Comparison of ENCODE assay signal across 1 cellular context in the genomic region with DNA sequence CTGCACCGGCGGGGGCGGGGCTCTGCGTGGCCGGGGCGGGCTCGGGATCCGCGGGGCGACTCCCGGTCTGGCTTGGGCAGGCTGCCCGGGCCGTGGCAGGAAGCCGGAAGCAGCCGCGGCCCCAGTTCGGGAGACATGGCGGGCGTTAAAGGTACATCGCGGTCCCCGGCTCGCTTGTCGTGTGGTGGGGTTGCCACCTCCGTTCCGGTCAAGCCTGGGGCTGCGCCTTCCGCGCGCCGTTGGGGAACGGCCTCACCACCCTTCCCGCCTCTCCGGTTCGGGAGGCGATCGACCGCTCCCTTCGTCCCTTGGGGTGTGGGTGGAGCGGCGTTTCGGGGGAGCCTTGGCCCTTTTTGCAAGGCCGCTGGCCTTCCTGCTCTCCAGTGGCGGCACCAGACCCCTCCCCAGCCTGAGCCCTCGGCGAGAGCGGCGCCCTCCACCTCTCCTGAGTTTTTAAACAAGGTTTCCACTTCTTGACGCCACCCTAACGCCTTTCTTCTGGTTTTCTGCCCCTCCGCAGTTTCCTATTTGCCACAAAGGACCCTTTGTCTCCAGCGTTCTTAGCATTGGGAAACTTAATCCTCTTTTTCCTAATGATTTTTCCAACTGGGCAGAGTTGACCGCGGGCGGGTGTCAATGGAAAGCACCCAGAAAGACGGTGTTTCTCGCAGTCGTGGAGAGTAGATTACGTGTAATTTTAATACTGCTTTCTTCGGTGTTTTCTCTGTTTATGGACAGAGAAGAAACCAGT.
TF ChIP-seq lines count a peak whose summit lies in the region.

A gene with protein sequence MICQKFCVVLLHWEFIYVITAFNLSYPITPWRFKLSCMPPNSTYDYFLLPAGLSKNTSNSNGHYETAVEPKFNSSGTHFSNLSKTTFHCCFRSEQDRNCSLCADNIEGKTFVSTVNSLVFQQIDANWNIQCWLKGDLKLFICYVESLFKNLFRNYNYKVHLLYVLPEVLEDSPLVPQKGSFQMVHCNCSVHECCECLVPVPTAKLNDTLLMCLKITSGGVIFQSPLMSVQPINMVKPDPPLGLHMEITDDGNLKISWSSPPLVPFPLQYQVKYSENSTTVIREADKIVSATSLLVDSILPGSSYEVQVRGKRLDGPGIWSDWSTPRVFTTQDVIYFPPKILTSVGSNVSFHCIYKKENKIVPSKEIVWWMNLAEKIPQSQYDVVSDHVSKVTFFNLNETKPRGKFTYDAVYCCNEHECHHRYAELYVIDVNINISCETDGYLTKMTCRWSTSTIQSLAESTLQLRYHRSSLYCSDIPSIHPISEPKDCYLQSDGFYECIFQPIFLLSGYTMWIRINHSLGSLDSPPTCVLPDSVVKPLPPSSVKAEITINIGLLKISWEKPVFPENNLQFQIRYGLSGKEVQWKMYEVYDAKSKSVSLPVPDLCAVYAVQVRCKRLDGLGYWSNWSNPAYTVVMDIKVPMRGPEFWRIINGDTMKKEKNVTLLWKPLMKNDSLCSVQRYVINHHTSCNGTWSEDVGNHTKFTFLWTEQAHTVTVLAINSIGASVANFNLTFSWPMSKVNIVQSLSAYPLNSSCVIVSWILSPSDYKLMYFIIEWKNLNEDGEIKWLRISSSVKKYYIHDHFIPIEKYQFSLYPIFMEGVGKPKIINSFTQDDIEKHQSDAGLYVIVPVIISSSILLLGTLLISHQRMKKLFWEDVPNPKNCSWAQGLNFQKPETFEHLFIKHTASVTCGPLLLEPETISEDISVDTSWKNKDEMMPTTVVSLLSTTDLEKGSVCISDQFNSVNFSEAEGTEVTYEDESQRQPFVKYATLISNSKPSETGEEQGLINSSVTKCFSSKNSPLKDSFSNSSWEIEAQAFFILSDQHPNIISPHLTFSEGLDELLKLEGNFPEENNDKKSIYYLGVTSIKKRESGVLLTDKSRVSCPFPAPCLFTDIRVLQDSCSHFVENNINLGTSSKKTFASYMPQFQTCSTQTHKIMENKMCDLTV (plus strand): TSS at position 79 of the 751 bp plus-strand sequence. CDS start 144,898 bp downstream, outside the sequence.
TSS of gene LEPROT (plus strand) at position 79 of the 751 bp plus-strand sequence. CDS start at position 136, 57 bp downstream.

TF ChIP-seq in K562, 482 proteins besides CTCF, POLR2A, EP300 and RAD21 (continues in another document):
- TF ChIP-seq POLR2G (IDR thresholded peaks at IDR 0.05; ENCODE audit: low read depth, low read length) (peak; percentile 95), ELF1 (tag; IDR thresholded peaks at IDR 0.05) (peak; percentile 92), FOSL1 (tag; conservative IDR thresholded peaks at IDR 0.05) (peak; percentile 56; the same call in 1 of the 2 replicates), KDM4B (IDR thresholded peaks at IDR 0.05; ENCODE audit: borderline replicate concordance in 2 of 2, low read depth in 1 of 2) (peak in 1 of 2 experiments; percentile 27; a peak in 1 of 4 replicates), ZNF780A (CRISPR knock-in tag; IDR thresholded peaks at IDR 0.05) (no peak), MAFF (IDR thresholded peaks at IDR 0.05; ENCODE audit: low read length) (no peak), HMGN3 (IDR thresholded peaks at IDR 0.05; ENCODE audit: borderline replicate concordance, extremely low read depth, insufficient read length, low read depth, low read length) (peak; percentile 46), CREM (IDR thresholded peaks at IDR 0.05; ENCODE audit: low read depth) (peak; percentile 56), IFI16 (CRISPR knock-in tag; IDR thresholded peaks at IDR 0.05) (no peak), ZSCAN32 (CRISPR knock-in tag; IDR thresholded peaks at IDR 0.05) (no peak), NCOR1 (IDR thresholded peaks at IDR 0.05) (no peak), CTBP1 (IDR thresholded peaks at IDR 0.05; ENCODE audit: borderline replicate concordance) (peak; percentile 47; the same call in 1 of the 2 replicates), PTTG1 (tag; IDR thresholded peaks at IDR 0.05; ENCODE audit: low read depth) (no peak), ZNF133 (CRISPR knock-in tag; IDR thresholded peaks at IDR 0.05) (no peak), FIP1L1 (IDR thresholded peaks at IDR 0.05; ENCODE audit: low read depth, low read length, poor library complexity, severe bottlenecking) (peak; percentile 67), MAX (CRISPR knock-in tag; IDR thresholded peaks at IDR 0.05) (peak; percentile 62), NFIC (IDR thresholded peaks at IDR 0.05) (peak; percentile 83), ZFX (CRISPR knock-in tag; IDR thresholded peaks at IDR 0.05) (peak; percentile 94), CBX5 (IDR thresholded peaks at IDR 0.05; ENCODE audit: borderline replicate concordance, low read depth) (no peak), MIER1 (IDR thresholded peaks at IDR 0.05; ENCODE audit: low read depth) (no peak), FUS (optimal IDR thresholded peaks at IDR 0.05; ENCODE audit: low read depth, low read length) (no peak), ETS1 (conservative IDR thresholded peaks at IDR 0.05; ENCODE audit: control insufficient read depth, low read depth, low read length) (peak; percentile 61; the same call in 1 of the 2 replicates), CEBPG (CRISPR knock-in tag; IDR thresholded peaks at IDR 0.05) (no peak), CEBPG (tag; conservative IDR thresholded peaks at IDR 0.05 in 1 of 2, IDR thresholded peaks at IDR 0.05 in 1 of 2) (no peak), ADNP (tag; IDR thresholded peaks at IDR 0.05) (no peak)
- TF ChIP-seq, protein P1, sequence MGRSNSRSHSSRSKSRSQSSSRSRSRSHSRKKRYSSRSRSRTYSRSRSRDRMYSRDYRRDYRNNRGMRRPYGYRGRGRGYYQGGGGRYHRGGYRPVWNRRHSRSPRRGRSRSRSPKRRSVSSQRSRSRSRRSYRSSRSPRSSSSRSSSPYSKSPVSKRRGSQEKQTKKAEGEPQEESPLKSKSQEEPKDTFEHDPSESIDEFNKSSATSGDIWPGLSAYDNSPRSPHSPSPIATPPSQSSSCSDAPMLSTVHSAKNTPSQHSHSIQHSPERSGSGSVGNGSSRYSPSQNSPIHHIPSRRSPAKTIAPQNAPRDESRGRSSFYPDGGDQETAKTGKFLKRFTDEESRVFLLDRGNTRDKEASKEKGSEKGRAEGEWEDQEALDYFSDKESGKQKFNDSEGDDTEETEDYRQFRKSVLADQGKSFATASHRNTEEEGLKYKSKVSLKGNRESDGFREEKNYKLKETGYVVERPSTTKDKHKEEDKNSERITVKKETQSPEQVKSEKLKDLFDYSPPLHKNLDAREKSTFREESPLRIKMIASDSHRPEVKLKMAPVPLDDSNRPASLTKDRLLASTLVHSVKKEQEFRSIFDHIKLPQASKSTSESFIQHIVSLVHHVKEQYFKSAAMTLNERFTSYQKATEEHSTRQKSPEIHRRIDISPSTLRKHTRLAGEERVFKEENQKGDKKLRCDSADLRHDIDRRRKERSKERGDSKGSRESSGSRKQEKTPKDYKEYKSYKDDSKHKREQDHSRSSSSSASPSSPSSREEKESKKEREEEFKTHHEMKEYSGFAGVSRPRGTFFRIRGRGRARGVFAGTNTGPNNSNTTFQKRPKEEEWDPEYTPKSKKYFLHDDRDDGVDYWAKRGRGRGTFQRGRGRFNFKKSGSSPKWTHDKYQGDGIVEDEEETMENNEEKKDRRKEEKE (IDR thresholded peaks at IDR 0.05; ENCODE audit: borderline replicate concordance in 1 of 2, control insufficient read depth in 1 of 2, low read depth in 2 of 2, low read length in 1 of 2): no peak
- TF ChIP-seq, protein P2, sequence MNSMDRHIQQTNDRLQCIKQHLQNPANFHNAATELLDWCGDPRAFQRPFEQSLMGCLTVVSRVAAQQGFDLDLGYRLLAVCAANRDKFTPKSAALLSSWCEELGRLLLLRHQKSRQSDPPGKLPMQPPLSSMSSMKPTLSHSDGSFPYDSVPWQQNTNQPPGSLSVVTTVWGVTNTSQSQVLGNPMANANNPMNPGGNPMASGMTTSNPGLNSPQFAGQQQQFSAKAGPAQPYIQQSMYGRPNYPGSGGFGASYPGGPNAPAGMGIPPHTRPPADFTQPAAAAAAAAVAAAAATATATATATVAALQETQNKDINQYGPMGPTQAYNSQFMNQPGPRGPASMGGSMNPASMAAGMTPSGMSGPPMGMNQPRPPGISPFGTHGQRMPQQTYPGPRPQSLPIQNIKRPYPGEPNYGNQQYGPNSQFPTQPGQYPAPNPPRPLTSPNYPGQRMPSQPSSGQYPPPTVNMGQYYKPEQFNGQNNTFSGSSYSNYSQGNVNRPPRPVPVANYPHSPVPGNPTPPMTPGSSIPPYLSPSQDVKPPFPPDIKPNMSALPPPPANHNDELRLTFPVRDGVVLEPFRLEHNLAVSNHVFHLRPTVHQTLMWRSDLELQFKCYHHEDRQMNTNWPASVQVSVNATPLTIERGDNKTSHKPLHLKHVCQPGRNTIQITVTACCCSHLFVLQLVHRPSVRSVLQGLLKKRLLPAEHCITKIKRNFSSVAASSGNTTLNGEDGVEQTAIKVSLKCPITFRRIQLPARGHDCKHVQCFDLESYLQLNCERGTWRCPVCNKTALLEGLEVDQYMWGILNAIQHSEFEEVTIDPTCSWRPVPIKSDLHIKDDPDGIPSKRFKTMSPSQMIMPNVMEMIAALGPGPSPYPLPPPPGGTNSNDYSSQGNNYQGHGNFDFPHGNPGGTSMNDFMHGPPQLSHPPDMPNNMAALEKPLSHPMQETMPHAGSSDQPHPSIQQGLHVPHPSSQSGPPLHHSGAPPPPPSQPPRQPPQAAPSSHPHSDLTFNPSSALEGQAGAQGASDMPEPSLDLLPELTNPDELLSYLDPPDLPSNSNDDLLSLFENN (IDR thresholded peaks at IDR 0.05; ENCODE audit: low read depth in 2 of 2, low read length in 2 of 2): no peak
- TF ChIP-seq, protein P3, sequence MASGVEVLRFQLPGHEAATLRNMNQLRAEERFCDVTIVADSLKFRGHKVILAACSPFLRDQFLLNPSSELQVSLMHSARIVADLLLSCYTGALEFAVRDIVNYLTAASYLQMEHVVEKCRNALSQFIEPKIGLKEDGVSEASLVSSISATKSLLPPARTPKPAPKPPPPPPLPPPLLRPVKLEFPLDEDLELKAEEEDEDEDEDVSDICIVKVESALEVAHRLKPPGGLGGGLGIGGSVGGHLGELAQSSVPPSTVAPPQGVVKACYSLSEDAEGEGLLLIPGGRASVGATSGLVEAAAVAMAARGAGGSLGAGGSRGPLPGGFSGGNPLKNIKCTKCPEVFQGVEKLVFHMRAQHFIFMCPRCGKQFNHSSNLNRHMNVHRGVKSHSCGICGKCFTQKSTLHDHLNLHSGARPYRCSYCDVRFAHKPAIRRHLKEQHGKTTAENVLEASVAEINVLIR (CRISPR knock-in tag; IDR thresholded peaks at IDR 0.05): no peak
- TF ChIP-seq, protein P4, sequence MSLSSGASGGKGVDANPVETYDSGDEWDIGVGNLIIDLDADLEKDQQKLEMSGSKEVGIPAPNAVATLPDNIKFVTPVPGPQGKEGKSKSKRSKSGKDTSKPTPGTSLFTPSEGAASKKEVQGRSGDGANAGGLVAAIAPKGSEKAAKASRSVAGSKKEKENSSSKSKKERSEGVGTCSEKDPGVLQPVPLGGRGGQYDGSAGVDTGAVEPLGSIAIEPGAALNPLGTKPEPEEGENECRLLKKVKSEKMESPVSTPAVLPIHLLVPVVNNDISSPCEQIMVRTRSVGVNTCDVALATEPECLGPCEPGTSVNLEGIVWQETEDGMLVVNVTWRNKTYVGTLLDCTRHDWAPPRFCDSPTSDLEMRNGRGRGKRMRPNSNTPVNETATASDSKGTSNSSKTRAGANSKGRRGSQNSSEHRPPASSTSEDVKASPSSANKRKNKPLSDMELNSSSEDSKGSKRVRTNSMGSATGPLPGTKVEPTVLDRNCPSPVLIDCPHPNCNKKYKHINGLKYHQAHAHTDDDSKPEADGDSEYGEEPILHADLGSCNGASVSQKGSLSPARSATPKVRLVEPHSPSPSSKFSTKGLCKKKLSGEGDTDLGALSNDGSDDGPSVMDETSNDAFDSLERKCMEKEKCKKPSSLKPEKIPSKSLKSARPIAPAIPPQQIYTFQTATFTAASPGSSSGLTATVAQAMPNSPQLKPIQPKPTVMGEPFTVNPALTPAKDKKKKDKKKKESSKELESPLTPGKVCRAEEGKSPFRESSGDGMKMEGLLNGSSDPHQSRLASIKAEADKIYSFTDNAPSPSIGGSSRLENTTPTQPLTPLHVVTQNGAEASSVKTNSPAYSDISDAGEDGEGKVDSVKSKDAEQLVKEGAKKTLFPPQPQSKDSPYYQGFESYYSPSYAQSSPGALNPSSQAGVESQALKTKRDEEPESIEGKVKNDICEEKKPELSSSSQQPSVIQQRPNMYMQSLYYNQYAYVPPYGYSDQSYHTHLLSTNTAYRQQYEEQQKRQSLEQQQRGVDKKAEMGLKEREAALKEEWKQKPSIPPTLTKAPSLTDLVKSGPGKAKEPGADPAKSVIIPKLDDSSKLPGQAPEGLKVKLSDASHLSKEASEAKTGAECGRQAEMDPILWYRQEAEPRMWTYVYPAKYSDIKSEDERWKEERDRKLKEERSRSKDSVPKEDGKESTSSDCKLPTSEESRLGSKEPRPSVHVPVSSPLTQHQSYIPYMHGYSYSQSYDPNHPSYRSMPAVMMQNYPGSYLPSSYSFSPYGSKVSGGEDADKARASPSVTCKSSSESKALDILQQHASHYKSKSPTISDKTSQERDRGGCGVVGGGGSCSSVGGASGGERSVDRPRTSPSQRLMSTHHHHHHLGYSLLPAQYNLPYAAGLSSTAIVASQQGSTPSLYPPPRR (CRISPR knock-in tag; IDR thresholded peaks at IDR 0.05; ENCODE audit: borderline replicate concordance): peak; percentile 28; the same call in 1 of the 2 replicates
- TF ChIP-seq, protein P5, sequence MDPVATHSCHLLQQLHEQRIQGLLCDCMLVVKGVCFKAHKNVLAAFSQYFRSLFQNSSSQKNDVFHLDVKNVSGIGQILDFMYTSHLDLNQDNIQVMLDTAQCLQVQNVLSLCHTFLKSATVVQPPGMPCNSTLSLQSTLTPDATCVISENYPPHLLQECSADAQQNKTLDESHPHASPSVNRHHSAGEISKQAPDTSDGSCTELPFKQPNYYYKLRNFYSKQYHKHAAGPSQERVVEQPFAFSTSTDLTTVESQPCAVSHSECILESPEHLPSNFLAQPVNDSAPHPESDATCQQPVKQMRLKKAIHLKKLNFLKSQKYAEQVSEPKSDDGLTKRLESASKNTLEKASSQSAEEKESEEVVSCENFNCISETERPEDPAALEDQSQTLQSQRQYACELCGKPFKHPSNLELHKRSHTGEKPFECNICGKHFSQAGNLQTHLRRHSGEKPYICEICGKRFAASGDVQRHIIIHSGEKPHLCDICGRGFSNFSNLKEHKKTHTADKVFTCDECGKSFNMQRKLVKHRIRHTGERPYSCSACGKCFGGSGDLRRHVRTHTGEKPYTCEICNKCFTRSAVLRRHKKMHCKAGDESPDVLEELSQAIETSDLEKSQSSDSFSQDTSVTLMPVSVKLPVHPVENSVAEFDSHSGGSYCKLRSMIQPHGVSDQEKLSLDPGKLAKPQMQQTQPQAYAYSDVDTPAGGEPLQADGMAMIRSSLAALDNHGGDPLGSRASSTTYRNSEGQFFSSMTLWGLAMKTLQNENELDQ (CRISPR knock-in tag; IDR thresholded peaks at IDR 0.05; ENCODE audit: borderline replicate concordance): no peak
